ENCODE assay signal across 1 cellular context in the genomic region with DNA sequence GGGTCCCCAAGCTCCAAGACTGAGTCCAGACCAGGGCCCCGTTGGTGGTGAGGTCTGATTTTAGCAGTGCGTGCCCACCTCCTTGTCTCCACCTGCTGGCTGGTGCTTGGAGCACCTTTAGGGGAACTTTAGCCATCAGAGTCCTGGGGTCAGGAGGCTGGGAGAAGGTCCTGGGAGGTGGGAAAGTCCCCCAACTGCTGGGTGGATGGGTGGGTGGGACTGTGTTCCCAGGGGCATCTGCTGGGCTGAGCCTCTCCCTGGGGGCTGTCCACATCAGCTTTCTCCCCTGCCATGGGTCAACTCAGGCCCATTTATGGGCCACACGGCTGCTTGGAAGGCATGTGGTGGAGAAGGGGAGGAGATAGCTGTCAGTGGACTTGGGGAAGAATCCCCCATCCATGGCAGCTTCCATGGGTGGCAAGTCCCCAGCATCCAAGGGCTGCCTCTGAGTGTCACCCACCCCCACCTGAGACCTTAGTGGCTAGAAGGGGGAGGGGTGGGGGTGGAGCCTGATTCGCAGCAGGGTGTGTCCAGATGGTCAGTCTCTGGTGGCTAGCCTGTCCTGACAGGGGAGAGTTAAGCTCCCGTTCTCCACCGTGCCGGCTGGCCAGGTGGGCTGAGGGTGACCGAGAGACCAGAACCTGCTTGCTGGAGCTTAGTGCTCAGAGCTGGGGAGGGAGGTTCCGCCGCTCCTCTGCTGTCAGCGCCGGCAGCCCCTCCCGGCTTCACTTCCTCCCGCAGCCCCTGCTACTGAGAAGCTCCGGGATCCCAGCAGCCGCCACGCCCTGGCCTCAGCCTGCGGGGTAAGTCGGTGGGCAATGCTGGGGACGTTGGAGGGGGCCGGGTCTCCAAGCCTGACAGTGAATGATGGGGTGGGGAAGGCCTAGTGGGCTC.
TF ChIP-seq lines count a peak whose summit lies in the region.

A gene with protein sequence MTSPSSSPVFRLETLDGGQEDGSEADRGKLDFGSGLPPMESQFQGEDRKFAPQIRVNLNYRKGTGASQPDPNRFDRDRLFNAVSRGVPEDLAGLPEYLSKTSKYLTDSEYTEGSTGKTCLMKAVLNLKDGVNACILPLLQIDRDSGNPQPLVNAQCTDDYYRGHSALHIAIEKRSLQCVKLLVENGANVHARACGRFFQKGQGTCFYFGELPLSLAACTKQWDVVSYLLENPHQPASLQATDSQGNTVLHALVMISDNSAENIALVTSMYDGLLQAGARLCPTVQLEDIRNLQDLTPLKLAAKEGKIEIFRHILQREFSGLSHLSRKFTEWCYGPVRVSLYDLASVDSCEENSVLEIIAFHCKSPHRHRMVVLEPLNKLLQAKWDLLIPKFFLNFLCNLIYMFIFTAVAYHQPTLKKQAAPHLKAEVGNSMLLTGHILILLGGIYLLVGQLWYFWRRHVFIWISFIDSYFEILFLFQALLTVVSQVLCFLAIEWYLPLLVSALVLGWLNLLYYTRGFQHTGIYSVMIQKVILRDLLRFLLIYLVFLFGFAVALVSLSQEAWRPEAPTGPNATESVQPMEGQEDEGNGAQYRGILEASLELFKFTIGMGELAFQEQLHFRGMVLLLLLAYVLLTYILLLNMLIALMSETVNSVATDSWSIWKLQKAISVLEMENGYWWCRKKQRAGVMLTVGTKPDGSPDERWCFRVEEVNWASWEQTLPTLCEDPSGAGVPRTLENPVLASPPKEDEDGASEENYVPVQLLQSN (plus strand): TSS at position 541 of the 894 bp plus-strand sequence. CDS start 2,098 bp downstream, outside the sequence.

TF ChIP-seq in GM12878, 131 proteins besides CTCF, POLR2A, EP300 and RAD21 (continued from another document and continues in another):
- TF ChIP-seq, protein P1, sequence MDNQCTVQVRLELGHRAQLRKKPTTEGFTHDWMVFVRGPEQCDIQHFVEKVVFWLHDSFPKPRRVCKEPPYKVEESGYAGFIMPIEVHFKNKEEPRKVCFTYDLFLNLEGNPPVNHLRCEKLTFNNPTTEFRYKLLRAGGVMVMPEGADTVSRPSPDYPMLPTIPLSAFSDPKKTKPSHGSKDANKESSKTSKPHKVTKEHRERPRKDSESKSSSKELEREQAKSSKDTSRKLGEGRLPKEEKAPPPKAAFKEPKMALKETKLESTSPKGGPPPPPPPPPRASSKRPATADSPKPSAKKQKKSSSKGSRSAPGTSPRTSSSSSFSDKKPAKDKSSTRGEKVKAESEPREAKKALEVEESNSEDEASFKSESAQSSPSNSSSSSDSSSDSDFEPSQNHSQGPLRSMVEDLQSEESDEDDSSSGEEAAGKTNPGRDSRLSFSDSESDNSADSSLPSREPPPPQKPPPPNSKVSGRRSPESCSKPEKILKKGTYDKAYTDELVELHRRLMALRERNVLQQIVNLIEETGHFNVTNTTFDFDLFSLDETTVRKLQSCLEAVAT (IDR thresholded peaks at IDR 0.05), result peak; percentile 47; the same call in 1 of the 2 replicates
- TF ChIP-seq, protein P2, sequence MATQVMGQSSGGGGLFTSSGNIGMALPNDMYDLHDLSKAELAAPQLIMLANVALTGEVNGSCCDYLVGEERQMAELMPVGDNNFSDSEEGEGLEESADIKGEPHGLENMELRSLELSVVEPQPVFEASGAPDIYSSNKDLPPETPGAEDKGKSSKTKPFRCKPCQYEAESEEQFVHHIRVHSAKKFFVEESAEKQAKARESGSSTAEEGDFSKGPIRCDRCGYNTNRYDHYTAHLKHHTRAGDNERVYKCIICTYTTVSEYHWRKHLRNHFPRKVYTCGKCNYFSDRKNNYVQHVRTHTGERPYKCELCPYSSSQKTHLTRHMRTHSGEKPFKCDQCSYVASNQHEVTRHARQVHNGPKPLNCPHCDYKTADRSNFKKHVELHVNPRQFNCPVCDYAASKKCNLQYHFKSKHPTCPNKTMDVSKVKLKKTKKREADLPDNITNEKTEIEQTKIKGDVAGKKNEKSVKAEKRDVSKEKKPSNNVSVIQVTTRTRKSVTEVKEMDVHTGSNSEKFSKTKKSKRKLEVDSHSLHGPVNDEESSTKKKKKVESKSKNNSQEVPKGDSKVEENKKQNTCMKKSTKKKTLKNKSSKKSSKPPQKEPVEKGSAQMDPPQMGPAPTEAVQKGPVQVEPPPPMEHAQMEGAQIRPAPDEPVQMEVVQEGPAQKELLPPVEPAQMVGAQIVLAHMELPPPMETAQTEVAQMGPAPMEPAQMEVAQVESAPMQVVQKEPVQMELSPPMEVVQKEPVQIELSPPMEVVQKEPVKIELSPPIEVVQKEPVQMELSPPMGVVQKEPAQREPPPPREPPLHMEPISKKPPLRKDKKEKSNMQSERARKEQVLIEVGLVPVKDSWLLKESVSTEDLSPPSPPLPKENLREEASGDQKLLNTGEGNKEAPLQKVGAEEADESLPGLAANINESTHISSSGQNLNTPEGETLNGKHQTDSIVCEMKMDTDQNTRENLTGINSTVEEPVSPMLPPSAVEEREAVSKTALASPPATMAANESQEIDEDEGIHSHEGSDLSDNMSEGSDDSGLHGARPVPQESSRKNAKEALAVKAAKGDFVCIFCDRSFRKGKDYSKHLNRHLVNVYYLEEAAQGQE (IDR thresholded peaks at IDR 0.05; ENCODE audit: low read depth, low read length), result no peak
- TF ChIP-seq TCF3 (IDR thresholded peaks at IDR 0.05; ENCODE audit: borderline replicate concordance, insufficient read depth, low read depth, low read length) (0 out of 2 replicates have a peak, but pooled peaks have one; percentile 15), ZBED1 (IDR thresholded peaks at IDR 0.05; ENCODE audit: borderline replicate concordance) (0 out of 2 replicates have a peak, but pooled peaks have one; percentile 6), TAF1 (IDR thresholded peaks at IDR 0.05; ENCODE audit: borderline replicate concordance, low read depth, low read length) (0 out of 2 replicates have a peak, but pooled peaks have one; percentile 9), JUNB (IDR thresholded peaks at IDR 0.05) (no peak), NR2C2 (IDR thresholded peaks at IDR 0.05; ENCODE audit: borderline replicate concordance, control insufficient read depth, insufficient read length, low read depth) (no peak), ETV6 (conservative IDR thresholded peaks at IDR 0.05 in 1 of 2, IDR thresholded peaks at IDR 0.05 in 1 of 2; ENCODE audit: borderline replicate concordance in 1 of 2, low read depth in 1 of 2) (no peak), TARDBP (IDR thresholded peaks at IDR 0.05; ENCODE audit: borderline replicate concordance) (peak; percentile 67; the same call in 1 of the 2 replicates), CHD4 (IDR thresholded peaks at IDR 0.05) (no peak), CEBPB (IDR thresholded peaks at IDR 0.05; ENCODE audit: borderline replicate concordance in 1 of 2, low read depth in 2 of 2, low read length in 2 of 2) (no peak), TCF12 (IDR thresholded peaks at IDR 0.05; ENCODE audit: low read depth, low read length) (0 out of 2 replicates have a peak, but pooled peaks have one; percentile 24), RUNX3 (IDR thresholded peaks at IDR 0.05; ENCODE audit: low read length) (peak; percentile 49; the same call in 1 of the 2 replicates), BCL11A (IDR thresholded peaks at IDR 0.05; ENCODE audit: low read depth, low read length) (0 out of 2 replicates have a peak, but pooled peaks have one; percentile 11), SIX5 (IDR thresholded peaks at IDR 0.05; ENCODE audit: low read depth, low read length, severe bottlenecking) (no peak), NBN (IDR thresholded peaks at IDR 0.05) (peak; percentile 72), ZNF622 (IDR thresholded peaks at IDR 0.05) (no peak), KLF5 (IDR thresholded peaks at IDR 0.05; ENCODE audit: partially characterized antibody) (no peak)
- TF ChIP-seq, protein P3, sequence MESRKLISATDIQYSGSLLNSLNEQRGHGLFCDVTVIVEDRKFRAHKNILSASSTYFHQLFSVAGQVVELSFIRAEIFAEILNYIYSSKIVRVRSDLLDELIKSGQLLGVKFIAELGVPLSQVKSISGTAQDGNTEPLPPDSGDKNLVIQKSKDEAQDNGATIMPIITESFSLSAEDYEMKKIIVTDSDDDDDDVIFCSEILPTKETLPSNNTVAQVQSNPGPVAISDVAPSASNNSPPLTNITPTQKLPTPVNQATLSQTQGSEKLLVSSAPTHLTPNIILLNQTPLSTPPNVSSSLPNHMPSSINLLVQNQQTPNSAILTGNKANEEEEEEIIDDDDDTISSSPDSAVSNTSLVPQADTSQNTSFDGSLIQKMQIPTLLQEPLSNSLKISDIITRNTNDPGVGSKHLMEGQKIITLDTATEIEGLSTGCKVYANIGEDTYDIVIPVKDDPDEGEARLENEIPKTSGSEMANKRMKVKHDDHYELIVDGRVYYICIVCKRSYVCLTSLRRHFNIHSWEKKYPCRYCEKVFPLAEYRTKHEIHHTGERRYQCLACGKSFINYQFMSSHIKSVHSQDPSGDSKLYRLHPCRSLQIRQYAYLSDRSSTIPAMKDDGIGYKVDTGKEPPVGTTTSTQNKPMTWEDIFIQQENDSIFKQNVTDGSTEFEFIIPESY (IDR thresholded peaks at IDR 0.05), result no peak
- TF ChIP-seq, protein P4, sequence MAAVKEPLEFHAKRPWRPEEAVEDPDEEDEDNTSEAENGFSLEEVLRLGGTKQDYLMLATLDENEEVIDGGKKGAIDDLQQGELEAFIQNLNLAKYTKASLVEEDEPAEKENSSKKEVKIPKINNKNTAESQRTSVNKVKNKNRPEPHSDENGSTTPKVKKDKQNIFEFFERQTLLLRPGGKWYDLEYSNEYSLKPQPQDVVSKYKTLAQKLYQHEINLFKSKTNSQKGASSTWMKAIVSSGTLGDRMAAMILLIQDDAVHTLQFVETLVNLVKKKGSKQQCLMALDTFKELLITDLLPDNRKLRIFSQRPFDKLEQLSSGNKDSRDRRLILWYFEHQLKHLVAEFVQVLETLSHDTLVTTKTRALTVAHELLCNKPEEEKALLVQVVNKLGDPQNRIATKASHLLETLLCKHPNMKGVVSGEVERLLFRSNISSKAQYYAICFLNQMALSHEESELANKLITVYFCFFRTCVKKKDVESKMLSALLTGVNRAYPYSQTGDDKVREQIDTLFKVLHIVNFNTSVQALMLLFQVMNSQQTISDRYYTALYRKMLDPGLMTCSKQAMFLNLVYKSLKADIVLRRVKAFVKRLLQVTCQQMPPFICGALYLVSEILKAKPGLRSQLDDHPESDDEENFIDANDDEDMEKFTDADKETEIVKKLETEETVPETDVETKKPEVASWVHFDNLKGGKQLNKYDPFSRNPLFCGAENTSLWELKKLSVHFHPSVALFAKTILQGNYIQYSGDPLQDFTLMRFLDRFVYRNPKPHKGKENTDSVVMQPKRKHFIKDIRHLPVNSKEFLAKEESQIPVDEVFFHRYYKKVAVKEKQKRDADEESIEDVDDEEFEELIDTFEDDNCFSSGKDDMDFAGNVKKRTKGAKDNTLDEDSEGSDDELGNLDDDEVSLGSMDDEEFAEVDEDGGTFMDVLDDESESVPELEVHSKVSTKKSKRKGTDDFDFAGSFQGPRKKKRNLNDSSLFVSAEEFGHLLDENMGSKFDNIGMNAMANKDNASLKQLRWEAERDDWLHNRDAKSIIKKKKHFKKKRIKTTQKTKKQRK (IDR thresholded peaks at IDR 0.05; ENCODE audit: low read depth, low read length), result no peak
- TF ChIP-seq, protein P5, sequence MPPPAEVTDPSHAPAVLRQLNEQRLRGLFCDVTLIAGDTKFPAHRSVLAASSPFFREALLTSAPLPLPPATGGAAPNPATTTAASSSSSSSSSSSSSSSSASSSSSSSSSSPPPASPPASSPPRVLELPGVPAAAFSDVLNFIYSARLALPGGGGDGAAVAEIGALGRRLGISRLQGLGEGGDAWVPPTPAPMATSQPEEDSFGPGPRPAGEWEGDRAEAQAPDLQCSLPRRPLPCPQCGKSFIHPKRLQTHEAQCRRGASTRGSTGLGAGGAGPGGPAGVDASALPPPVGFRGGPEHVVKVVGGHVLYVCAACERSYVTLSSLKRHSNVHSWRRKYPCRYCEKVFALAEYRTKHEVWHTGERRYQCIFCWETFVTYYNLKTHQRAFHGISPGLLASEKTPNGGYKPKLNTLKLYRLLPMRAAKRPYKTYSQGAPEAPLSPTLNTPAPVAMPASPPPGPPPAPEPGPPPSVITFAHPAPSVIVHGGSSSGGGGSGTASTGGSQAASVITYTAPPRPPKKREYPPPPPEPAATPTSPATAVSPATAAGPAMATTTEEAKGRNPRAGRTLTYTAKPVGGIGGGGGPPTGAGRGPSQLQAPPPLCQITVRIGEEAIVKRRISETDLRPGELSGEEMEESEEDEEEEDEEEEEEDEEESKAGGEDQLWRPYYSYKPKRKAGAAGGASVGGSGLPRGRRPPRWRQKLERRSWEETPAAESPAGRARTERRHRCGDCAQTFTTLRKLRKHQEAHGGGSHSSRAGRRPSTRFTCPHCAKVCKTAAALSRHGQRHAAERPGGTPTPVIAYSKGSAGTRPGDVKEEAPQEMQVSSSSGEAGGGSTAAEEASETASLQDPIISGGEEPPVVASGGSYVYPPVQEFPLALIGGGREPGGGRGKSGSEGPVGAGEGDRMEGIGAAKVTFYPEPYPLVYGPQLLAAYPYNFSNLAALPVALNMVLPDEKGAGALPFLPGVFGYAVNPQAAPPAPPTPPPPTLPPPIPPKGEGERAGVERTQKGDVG (CRISPR knock-in tag; IDR thresholded peaks at IDR 0.05), result no peak
- TF ChIP-seq, protein P6, sequence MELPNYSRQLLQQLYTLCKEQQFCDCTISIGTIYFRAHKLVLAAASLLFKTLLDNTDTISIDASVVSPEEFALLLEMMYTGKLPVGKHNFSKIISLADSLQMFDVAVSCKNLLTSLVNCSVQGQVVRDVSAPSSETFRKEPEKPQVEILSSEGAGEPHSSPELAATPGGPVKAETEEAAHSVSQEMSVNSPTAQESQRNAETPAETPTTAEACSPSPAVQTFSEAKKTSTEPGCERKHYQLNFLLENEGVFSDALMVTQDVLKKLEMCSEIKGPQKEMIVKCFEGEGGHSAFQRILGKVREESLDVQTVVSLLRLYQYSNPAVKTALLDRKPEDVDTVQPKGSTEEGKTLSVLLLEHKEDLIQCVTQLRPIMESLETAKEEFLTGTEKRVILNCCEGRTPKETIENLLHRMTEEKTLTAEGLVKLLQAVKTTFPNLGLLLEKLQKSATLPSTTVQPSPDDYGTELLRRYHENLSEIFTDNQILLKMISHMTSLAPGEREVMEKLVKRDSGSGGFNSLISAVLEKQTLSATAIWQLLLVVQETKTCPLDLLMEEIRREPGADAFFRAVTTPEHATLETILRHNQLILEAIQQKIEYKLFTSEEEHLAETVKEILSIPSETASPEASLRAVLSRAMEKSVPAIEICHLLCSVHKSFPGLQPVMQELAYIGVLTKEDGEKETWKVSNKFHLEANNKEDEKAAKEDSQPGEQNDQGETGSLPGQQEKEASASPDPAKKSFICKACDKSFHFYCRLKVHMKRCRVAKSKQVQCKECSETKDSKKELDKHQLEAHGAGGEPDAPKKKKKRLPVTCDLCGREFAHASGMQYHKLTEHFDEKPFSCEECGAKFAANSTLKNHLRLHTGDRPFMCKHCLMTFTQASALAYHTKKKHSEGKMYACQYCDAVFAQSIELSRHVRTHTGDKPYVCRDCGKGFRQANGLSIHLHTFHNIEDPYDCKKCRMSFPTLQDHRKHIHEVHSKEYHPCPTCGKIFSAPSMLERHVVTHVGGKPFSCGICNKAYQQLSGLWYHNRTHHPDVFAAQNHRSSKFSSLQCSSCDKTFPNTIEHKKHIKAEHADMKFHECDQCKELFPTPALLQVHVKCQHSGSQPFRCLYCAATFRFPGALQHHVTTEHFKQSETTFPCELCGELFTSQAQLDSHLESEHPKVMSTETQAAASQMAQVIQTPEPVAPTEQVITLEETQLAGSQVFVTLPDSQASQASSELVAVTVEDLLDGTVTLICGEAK (IDR thresholded peaks at IDR 0.05; ENCODE audit: borderline replicate concordance), result no peak
- TF ChIP-seq, protein P7, sequence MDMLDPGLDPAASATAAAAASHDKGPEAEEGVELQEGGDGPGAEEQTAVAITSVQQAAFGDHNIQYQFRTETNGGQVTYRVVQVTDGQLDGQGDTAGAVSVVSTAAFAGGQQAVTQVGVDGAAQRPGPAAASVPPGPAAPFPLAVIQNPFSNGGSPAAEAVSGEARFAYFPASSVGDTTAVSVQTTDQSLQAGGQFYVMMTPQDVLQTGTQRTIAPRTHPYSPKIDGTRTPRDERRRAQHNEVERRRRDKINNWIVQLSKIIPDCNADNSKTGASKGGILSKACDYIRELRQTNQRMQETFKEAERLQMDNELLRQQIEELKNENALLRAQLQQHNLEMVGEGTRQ (IDR thresholded peaks at IDR 0.05; ENCODE audit: borderline replicate concordance, low read depth, low read length), result no peak
